In genomic region chr4:993111-994029, GRCh38 we compare ENCODE assay signal across 13 cellular contexts. TPM values are rescaled to one million over a fixed set of nuclear protein-coding genes. Genes with fewer than 3 reads are reported as not detected.
DNase-seq lines count a peak whose midpoint lies in the region; ATAC-seq and TF ChIP-seq lines count a peak whose summit lies in the region.
"Had no signal": no experiment of that assay in that cellular context is flagged by ENCODE, and none has a peak within 500 bp of the region (broad histone marks: within the 10 kb centered on the region; RNA-seq: fewer than 3 reads in every experiment).

TSS of gene SLC26A1 (minus strand) at chr4:993404. CDS start at chr4:991703, 1,701 bp downstream.

- H3K9ac ChIP-seq in duodenal mucosa (ENCODE audit: low read depth in 1 of 2, low read length in 2 of 2) (peak within 1 kb of the TSS; percentile 59 to 75), mucosa of rectum (ENCODE audit: low read depth in 1 of 2, low read length in 2 of 2) (peak within 1 kb of the TSS; percentile 52 to 63)

- H3K4me3 ChIP-seq in left ventricle myocardium inferior (no peak within 1 kb of the TSS), duodenal mucosa (ENCODE audit: low read depth in 1 of 2, low read length in 2 of 2) (peak within 1 kb of the TSS; percentile 50 to 59), mucosa of rectum (ENCODE audit: low read length in 2 of 2) (peak within 1 kb of the TSS; percentile 48 to 52)
- H3K4me3 ChIP-seq: esophagus muscularis mucosa had no signal

- H3K9me3 ChIP-seq in left ventricle myocardium inferior (replicated peaks) (no peaks in the 10 kb centered on the region), duodenal mucosa (ENCODE audit: control insufficient read depth in 1 of 2, low read length in 2 of 2) (no peaks in the 10 kb centered on the region), mucosa of rectum (ENCODE audit: control insufficient read depth in 2 of 2, low read length in 2 of 2) (no peaks in the 10 kb centered on the region)
- H3K9me3 ChIP-seq: esophagus muscularis mucosa had no signal

- intact Hi-C loops in left ventricle myocardium superior (cut with micrococcal nuclease), result no loop called here
- intact Hi-C loops in left ventricle myocardium inferior (cut with micrococcal nuclease), result no loop called here

- H3K4me1 ChIP-seq in left ventricle myocardium inferior (peaks cover 15% of the 10 kb centered on the region), duodenal mucosa (ENCODE audit: control insufficient read depth in 1 of 2, insufficient read depth in 2 of 2, low read length in 2 of 2) (peaks cover 19 to 28% of the 10 kb centered on the region in 2 donors), mucosa of rectum (ENCODE audit: control insufficient read depth in 2 of 2, insufficient read depth in 2 of 2, low read length in 2 of 2) (peaks cover 24 to 29% of the 10 kb centered on the region in 2 donors)

- DNase-seq in left ventricle myocardium superior (peak; percentile 31), left ventricle myocardium inferior (no peak), globus pallidus (ENCODE audit: low spot score) (no peak)
- DNase-seq in activated CD4-positive, alpha-beta T cell treated with anti-CD3 and anti-CD28 coated beads, Interleukin-2, amount 50 U/mL, for 1 hour, result no peak
- DNase-seq: activated CD4-positive, CD25-positive, alpha-beta regulatory T cell treated with anti-CD3 and anti-CD28 coated beads, Interleukin-2, amount 50 U/mL, for 72 hours had no signal

- H3K36me3 ChIP-seq in left ventricle myocardium inferior (peaks cover 9% of the 10 kb centered on the region), duodenal mucosa (ENCODE audit: control insufficient read depth in 1 of 2, insufficient read depth in 2 of 2, low read length in 2 of 2) (peaks cover 5 to 22% of the 10 kb centered on the region in 2 donors), mucosa of rectum (ENCODE audit: control insufficient read depth in 2 of 2, insufficient read depth in 2 of 2, low read length in 2 of 2) (no peaks in the 10 kb centered on the region)

- no peak for TF ChIP-seq CTCF in left ventricle myocardium inferior (IDR thresholded peaks at IDR 0.05; ENCODE audit: borderline replicate concordance)

- H3K27ac ChIP-seq in left ventricle myocardium inferior (replicated peaks), result no peak within 1 kb of the TSS
- peak within 1 kb of the TSS; percentile 95 for H3K27ac ChIP-seq in duodenal mucosa (ENCODE audit: low read depth, low read length)
- H3K27ac ChIP-seq in mucosa of rectum (ENCODE audit: low read depth in 2 of 2, low read length in 2 of 2), result peak within 1 kb of the TSS; percentile 92 to 97
- H3K27ac ChIP-seq: HL-60 had no signal

- ATAC-seq in left ventricle myocardium superior (no peak), HG02678 (IDR thresholded peaks at IDR 0.05; ENCODE audit: unreplicated experiment) (no peak), HG03521 (IDR thresholded peaks at IDR 0.05; ENCODE audit: unreplicated experiment) (no peak)
- ATAC-seq: activated T-helper 17 cell treated with anti-CD3 and anti-CD28 coated beads, Interleukin-2, amount 50 U/mL, for 72 hours had no signal

- peaks cover 26% of the 10 kb centered on the region for H3K27me3 ChIP-seq in left ventricle myocardium inferior (ENCODE audit: low read depth)
- H3K27me3 ChIP-seq in duodenal mucosa (ENCODE audit: control insufficient read depth in 1 of 2, insufficient read depth in 2 of 2, low read length in 2 of 2), result peaks cover 10 to 19% of the 10 kb centered on the region in 2 donors
- H3K27me3 ChIP-seq in mucosa of rectum (ENCODE audit: control insufficient read depth in 2 of 2, insufficient read depth in 2 of 2, low read length in 2 of 2), result peaks cover 10 to 14% of the 10 kb centered on the region in 2 donors

RNA-seq across cellular contexts. Expression of gene SLC26A1, which starts in this region (rescaled TPM):
- total RNA-seq in left ventricle myocardium superior (not detected), left ventricle myocardium inferior (not detected)
- total RNA-seq: SK-MEL-5 had no signal

Comparison
In these comparisons a context has a peak if more than half of its experiments do, and no peak if none do; other contexts are left out.
1. Peak in DNase-seq in left ventricle myocardium superior; RNA of the gene not detected or under 1 TPM.